ENCODE assay signal across 22 cellular contexts in the genomic region with DNA sequence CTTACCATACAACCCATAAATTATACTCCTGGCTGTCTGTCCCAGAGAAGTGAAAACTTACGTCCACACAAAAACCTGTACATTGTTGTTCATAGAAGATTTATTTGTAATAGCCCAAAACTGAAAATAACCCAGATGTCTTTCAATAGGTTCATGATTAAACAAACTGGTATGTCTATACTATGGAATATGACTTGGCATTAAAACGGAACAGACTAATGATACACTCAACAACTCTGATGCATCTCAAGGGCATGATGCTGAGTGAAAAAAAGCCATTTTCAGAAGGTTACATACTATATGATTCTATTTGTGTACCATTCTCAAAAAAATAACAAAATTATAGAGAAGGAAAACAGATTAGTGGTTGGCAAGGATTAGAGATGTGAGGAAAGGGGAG. TPM values are rescaled to one million over a fixed set of nuclear protein-coding genes. Genes with fewer than 3 reads are reported as not detected.
A peak's percentile ranks its signal among the peaks of the same experiment; 100 is the strongest.
DNase-seq lines count a peak whose midpoint lies in the region; ATAC-seq and TF ChIP-seq lines count a peak whose summit lies in the region.
"Had no signal": no experiment of that assay in that cellular context is flagged by ENCODE, and none has a peak within 500 bp of the region (broad histone marks: within the 10 kb centered on the region; RNA-seq: fewer than 3 reads in every experiment).

No MANE protein-coding gene starts in this region.

- H3K27me3 ChIP-seq in GM23248 (replicated peaks; ENCODE audit: insufficient read depth) = no peaks in the 10 kb centered on the region
- H3K27me3 ChIP-seq in HAP-1 (ENCODE audit: low read depth) = no peaks in the 10 kb centered on the region
- no peaks in the 10 kb centered on the region for H3K27me3 ChIP-seq in smooth muscle cell (ENCODE audit: low read depth)
- H3K27me3 ChIP-seq: BLaER1 had no signal

- H3K4me3 ChIP-seq in GM23248 (no peak overlapping the region), fibroblast of mammary gland (ENCODE audit: control insufficient read depth, low read depth, low read length) (no peak overlapping the region), HAP-1 (no peak overlapping the region), smooth muscle cell (no peak overlapping the region)
- H3K4me3 ChIP-seq: BLaER1, SK-N-MC had no signal

- H3K79me2 ChIP-seq in GM23248 (ENCODE audit: insufficient read depth) (no peaks in the 10 kb centered on the region), smooth muscle cell (ENCODE audit: low read depth) (no peaks in the 10 kb centered on the region)

- peaks cover 10% of the 10 kb centered on the region; the same call in 1 of the 2 replicates for H3F3A ChIP-seq in GM23248 (ENCODE audit: insufficient read depth)
- no peaks in the 10 kb centered on the region for H3F3A ChIP-seq in smooth muscle cell (ENCODE audit: low read depth)

- peak overlapping the region; percentile 5 for H3K4me2 ChIP-seq in GM23248 (ENCODE audit: unreplicated experiment)
- H3K4me2 ChIP-seq in smooth muscle cell = no peak overlapping the region
- H3K4me2 ChIP-seq: BLaER1 had no signal

- no peak for ATAC-seq in GM21447 (IDR thresholded peaks at IDR 0.05; ENCODE audit: unreplicated experiment)
- ATAC-seq: PC-3, T-helper 17 cell had no signal

- DNase-seq in GM23248 = peak; percentile 65
- DNase-seq in RKO (ENCODE audit: low spot score) = peak; percentile 57
- peak; percentile 47 for DNase-seq in fibroblast of mammary gland (ENCODE audit: low read depth)
- no peak for DNase-seq in HAP-1 (ENCODE audit: low spot score in 2 of 2)
- DNase-seq in smooth muscle cell (lab: John Stamatoyannopoulos, UW; ENCODE audit: unreplicated experiment) = no peak
- DNase-seq in NCI-H2107 (lab: John Stamatoyannopoulos, UW) = no peak
- DNase-seq: CD4-positive, alpha-beta T cell; COR-L47; DMS 273 treated with DMSO at 0.1 percent for 48 hours; DMS79 treated with DMSO at 0.1 percent for 48 hours; Kasumi-1; NCI-H1694; NCI-H446 treated with DMSO at 0.1 percent for 48 hours; NCI-H526 treated with DMSO at 0.1 percent for 48 hours; PC-3; SHP77 treated with DMSO at 0.1 percent for 48 hours; SW 1271; T-helper 17 cell had no signal

- no peak for TF ChIP-seq CTCF in fibroblast of mammary gland (conservative IDR thresholded peaks at IDR 0.05; ENCODE audit: control insufficient read depth, insufficient read depth, low read depth, low read length)
- no peak for TF ChIP-seq CTCF in smooth muscle cell (IDR thresholded peaks at IDR 0.05; ENCODE audit: borderline replicate concordance, insufficient read depth, poor library complexity, severe bottlenecking)

- H3K36me3 ChIP-seq in GM23248 (ENCODE audit: low read depth) = no peaks in the 10 kb centered on the region; the same call in 1 of the 2 replicates
- no peaks in the 10 kb centered on the region; the same call in 1 of the 2 replicates for H3K36me3 ChIP-seq in HAP-1 (replicated peaks)
- no peaks in the 10 kb centered on the region for H3K36me3 ChIP-seq in smooth muscle cell (ENCODE audit: low read depth)

- WGBS in GM23248 (ENCODE audit: low coverage in 1 of 2, low lambda C conversion rate in 2 of 2, missing lambda C conversion rate in 2 of 2), 2 experiments = 21 to 22% methylated on average over 2 of the region's 2 CpGs
- 95% methylated on average over 2 of the region's 2 CpGs for WGBS in smooth muscle cell (ENCODE audit: low lambda C conversion rate)

- H3K9me3 ChIP-seq in GM23248 (ENCODE audit: low read depth) (no peaks in the 10 kb centered on the region), HAP-1 (no peaks in the 10 kb centered on the region), smooth muscle cell (replicated peaks; ENCODE audit: low read depth) (no peaks in the 10 kb centered on the region)
- H3K9me3 ChIP-seq: BLaER1 had no signal

- H4K20me1 ChIP-seq in GM23248 (ENCODE audit: insufficient read depth) (no peaks in the 10 kb centered on the region), smooth muscle cell (ENCODE audit: low read depth) (no peaks in the 10 kb centered on the region)
- H4K20me1 ChIP-seq: BLaER1 had no signal

- 0 out of 2 replicates have a peak overlapping the region, but pooled peaks have one; percentile 11 for H3K27ac ChIP-seq in GM23248
- H3K27ac ChIP-seq in smooth muscle cell (ENCODE audit: low read depth) = no peak overlapping the region
- H3K27ac ChIP-seq: BLaER1, RWPE1, SK-N-MC had no signal

- H2AFZ ChIP-seq in GM23248 (no peak overlapping the region), smooth muscle cell (ENCODE audit: low read depth) (no peak overlapping the region)

- no peak overlapping the region for H3K9ac ChIP-seq in GM23248
- H3K9ac ChIP-seq in smooth muscle cell (ENCODE audit: low read depth) = no peak overlapping the region
- H3K9ac ChIP-seq: BLaER1 had no signal

- in situ Hi-C loops in GM23248 (cut with MboI) (loop anchor here (25.0 kb wide), 1 partner anchor 429 kb away; a partner anchor contains a TSS), HAP-1 (cut with MboI; ENCODE audit: low sequenced_read_pairs) (no loop called here)

- H3K4me1 ChIP-seq in GM23248 (ENCODE audit: insufficient read depth) = peaks cover 16% of the 10 kb centered on the region
- H3K4me1 ChIP-seq in HAP-1 = peaks cover 15% of the 10 kb centered on the region
- no peaks in the 10 kb centered on the region for H3K4me1 ChIP-seq in smooth muscle cell (ENCODE audit: low read depth)
- H3K4me1 ChIP-seq: BLaER1 had no signal

- no peaks in the 10 kb centered on the region for H3K9me2 ChIP-seq in GM23248 (ENCODE audit: insufficient read depth)

RNA-seq across cellular contexts. Expression of a gene that starts 11.6 kb away (rescaled TPM):
- 1.2 and 4.2 TPM in 2 replicates for total RNA-seq in GM23248 (2014; rRNA removed; shearing (Covaris generic))
- polyA plus RNA-seq in GM23248 (2016; fragmentation: Nextera tagmentation; extraction: Ambion mirVana) (4.3 and 4.9 TPM in 2 replicates), smooth muscle cell (1.7 and 3.5 TPM in 2 replicates)
- total RNA-seq in smooth muscle cell = 3.0 and 3.1 TPM in 2 replicates
- total RNA-seq: T-helper 17 cell had no signal

Comparison
In these comparisons a context has a peak if more than half of its experiments do, and no peak if none do; other contexts are left out.
1. DNase-seq: peak in GM23248 (single experiment), RKO (single experiment) and fibroblast of mammary gland (single experiment); none in HAP-1 (0 of 2), smooth muscle cell (single experiment) and NCI-H2107 (single experiment).